ENCODE assay signal across 1 cellular context in the genomic region with DNA sequence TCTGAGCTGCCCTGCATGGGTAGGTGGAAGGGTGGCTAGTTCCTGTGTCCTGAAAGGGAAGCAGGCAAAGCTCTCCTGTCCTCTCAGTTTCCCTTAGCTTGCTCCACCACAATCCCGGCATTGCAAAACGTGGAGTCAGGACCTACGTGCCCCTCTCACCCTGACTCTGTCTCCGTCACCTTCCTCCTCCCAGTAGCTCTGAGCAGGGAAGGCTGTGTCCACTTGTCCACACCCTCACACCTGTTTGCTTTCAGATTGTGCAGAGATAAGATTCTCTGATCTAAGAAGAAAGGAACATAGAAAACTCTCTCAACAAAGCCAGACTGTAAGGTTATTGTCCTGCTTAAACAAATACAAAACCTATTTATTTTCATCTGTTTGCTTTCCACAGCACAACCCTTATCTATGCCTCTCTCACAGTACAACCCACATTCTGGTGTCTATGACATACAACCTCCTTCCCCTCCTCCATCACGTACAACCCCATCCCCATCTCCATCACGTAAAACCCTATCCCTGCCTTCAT.
A peak's percentile ranks its signal among the peaks of the same experiment; 100 is the strongest.
TF ChIP-seq lines count a peak whose summit lies in the region.

No MANE protein-coding gene starts in this region.

TF ChIP-seq in HepG2, 621 proteins besides CTCF, POLR2A, EP300 and RAD21 (continued from another document and continues in another):
- TF ChIP-seq, protein P1, sequence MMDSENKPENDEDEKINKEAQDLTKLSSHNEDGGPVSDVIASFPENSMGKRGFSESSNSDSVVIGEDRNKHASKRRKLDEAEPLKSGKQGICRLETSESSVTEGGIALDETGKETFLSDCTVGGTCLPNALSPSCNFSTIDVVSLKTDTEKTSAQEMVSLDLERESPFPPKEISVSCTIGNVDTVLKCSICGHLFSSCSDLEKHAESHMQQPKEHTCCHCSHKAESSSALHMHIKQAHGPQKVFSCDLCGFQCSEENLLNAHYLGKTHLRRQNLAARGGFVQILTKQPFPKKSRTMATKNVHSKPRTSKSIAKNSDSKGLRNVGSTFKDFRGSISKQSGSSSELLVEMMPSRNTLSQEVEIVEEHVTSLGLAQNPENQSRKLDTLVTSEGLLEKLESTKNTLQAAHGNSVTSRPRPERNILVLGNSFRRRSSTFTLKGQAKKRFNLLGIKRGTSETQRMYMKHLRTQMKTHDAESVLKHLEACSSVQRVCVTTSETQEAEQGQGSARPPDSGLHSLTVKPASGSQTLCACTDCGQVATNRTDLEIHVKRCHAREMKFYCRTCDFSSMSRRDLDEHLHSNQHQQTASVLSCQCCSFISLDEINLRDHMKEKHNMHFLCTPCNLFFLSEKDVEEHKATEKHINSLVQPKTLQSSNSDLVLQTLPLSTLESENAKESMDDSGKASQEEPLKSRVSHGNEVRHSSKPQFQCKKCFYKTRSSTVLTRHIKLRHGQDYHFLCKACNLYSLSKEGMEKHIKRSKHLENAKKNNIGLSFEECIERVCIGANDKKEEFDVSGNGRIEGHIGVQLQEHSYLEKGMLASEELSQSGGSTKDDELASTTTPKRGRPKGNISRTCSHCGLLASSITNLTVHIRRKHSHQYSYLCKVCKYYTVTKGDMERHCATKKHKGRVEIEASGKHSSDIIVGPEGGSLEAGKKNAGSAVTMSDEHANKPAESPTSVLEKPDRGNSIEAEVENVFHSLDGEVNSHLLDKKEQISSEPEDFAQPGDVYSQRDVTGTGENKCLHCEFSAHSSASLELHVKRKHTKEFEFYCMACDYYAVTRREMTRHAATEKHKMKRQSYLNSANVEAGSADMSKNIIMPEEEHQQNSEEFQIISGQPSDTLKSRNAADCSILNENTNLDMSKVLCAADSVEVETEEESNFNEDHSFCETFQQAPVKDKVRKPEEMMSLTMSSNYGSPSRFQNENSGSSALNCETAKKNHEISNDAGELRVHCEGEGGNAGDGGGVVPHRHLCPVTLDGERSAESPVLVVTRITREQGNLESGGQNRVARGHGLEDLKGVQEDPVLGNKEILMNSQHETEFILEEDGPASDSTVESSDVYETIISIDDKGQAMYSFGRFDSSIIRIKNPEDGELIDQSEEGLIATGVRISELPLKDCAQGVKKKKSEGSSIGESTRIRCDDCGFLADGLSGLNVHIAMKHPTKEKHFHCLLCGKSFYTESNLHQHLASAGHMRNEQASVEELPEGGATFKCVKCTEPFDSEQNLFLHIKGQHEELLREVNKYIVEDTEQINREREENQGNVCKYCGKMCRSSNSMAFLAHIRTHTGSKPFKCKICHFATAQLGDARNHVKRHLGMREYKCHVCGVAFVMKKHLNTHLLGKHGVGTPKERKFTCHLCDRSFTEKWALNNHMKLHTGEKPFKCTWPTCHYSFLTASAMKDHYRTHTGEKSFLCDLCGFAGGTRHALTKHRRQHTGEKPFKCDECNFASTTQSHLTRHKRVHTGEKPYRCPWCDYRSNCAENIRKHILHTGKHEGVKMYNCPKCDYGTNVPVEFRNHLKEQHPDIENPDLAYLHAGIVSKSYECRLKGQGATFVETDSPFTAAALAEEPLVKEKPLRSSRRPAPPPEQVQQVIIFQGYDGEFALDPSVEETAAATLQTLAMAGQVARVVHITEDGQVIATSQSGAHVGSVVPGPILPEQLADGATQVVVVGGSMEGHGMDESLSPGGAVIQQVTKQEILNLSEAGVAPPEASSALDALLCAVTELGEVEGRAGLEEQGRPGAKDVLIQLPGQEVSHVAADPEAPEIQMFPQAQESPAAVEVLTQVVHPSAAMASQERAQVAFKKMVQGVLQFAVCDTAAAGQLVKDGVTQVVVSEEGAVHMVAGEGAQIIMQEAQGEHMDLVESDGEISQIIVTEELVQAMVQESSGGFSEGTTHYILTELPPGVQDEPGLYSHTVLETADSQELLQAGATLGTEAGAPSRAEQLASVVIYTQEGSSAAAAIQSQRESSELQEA (CRISPR knock-in tag; IDR thresholded peaks at IDR 0.05; ENCODE audit: not compliant biosample characterization), result no peak
- TF ChIP-seq ETV5 (CRISPR knock-in tag; IDR thresholded peaks at IDR 0.05; ENCODE audit: borderline replicate concordance) (peak; percentile 82; the same call in 1 of the 2 replicates), FIP1L1 (IDR thresholded peaks at IDR 0.05; ENCODE audit: borderline replicate concordance, insufficient read depth, low read depth, low read length) (no peak), ZNF253 (CRISPR knock-in tag; IDR thresholded peaks at IDR 0.05; ENCODE audit: borderline replicate concordance) (no peak), PTBP1 (IDR thresholded peaks at IDR 0.05; ENCODE audit: low read depth, low read length, poor library complexity, severe bottlenecking) (no peak), EZH2 (conservative IDR thresholded peaks at IDR 0.05; ENCODE audit: low read depth, low read length) (no peak), HIVEP1 (CRISPR knock-in tag; IDR thresholded peaks at IDR 0.05) (peak; percentile 56; the same call in 1 of the 2 replicates), ZNF670 (CRISPR knock-in tag; IDR thresholded peaks at IDR 0.05; ENCODE audit: borderline replicate concordance) (peak; percentile 93), NAIF1 (CRISPR knock-in tag; IDR thresholded peaks at IDR 0.05; ENCODE audit: borderline replicate concordance) (no peak), HNRNPUL1 (IDR thresholded peaks at IDR 0.05; ENCODE audit: low read depth, low read length) (no peak), TAF15 (IDR thresholded peaks at IDR 0.05; ENCODE audit: low read depth, low read length, poor library complexity, severe bottlenecking) (no peak), FOXP1 (IDR thresholded peaks at IDR 0.05) (peak; percentile 83), FOXP1 (CRISPR knock-in tag; IDR thresholded peaks at IDR 0.05) (peak; percentile 96), ZFP36L1 (CRISPR knock-in tag; IDR thresholded peaks at IDR 0.05) (0 out of 2 replicates have a peak, but pooled peaks have one; percentile 73), RBM39 (IDR thresholded peaks at IDR 0.05; ENCODE audit: low read depth, low read length, poor library complexity, severe bottlenecking) (no peak), ZNF296 (CRISPR knock-in tag; conservative IDR thresholded peaks at IDR 0.05) (no peak), DNMT3B (CRISPR knock-in tag; conservative IDR thresholded peaks at IDR 0.05) (0 out of 2 replicates have a peak, but pooled peaks have one; percentile 40), MAFG (CRISPR knock-in tag; IDR thresholded peaks at IDR 0.05) (no peak), ZBTB21 (CRISPR knock-in tag; IDR thresholded peaks at IDR 0.05) (peak; percentile 88), NFYC (CRISPR knock-in tag; IDR thresholded peaks at IDR 0.05) (0 out of 2 replicates have a peak, but pooled peaks have one; percentile 23), PAF1 (CRISPR knock-in tag; IDR thresholded peaks at IDR 0.05) (no peak), HNRNPLL (IDR thresholded peaks at IDR 0.05; ENCODE audit: low read depth, low read length, poor library complexity, severe bottlenecking) (no peak), NCOA1 (CRISPR knock-in tag; IDR thresholded peaks at IDR 0.05) (no peak), PCBP2 (optimal IDR thresholded peaks at IDR 0.05; ENCODE audit: low read depth, low read length, poor library complexity, severe bottlenecking) (peak; percentile 54), KLF11 (CRISPR knock-in tag; IDR thresholded peaks at IDR 0.05) (no peak), ZNF530 (CRISPR knock-in tag; IDR thresholded peaks at IDR 0.05; ENCODE audit: low read depth) (no peak), RAD51 (IDR thresholded peaks at IDR 0.05; ENCODE audit: borderline replicate concordance) (no peak), NFE2L2 (IDR thresholded peaks at IDR 0.05; ENCODE audit: low read length) (no peak), ZNF543 (CRISPR knock-in tag; IDR thresholded peaks at IDR 0.05) (peak; percentile 69; the same call in 1 of the 2 replicates), XBP1 (CRISPR knock-in tag; IDR thresholded peaks at IDR 0.05) (no peak), ZNF510 (CRISPR knock-in tag; IDR thresholded peaks at IDR 0.05; ENCODE audit: low read depth) (no peak), IRF2 (CRISPR knock-in tag; IDR thresholded peaks at IDR 0.05) (peak; percentile 86), GZF1 (CRISPR knock-in tag; IDR thresholded peaks at IDR 0.05) (no peak), SSRP1 (CRISPR knock-in tag; IDR thresholded peaks at IDR 0.05) (peak; percentile 73; the same call in 1 of the 2 replicates)
- TF ChIP-seq, protein P2, sequence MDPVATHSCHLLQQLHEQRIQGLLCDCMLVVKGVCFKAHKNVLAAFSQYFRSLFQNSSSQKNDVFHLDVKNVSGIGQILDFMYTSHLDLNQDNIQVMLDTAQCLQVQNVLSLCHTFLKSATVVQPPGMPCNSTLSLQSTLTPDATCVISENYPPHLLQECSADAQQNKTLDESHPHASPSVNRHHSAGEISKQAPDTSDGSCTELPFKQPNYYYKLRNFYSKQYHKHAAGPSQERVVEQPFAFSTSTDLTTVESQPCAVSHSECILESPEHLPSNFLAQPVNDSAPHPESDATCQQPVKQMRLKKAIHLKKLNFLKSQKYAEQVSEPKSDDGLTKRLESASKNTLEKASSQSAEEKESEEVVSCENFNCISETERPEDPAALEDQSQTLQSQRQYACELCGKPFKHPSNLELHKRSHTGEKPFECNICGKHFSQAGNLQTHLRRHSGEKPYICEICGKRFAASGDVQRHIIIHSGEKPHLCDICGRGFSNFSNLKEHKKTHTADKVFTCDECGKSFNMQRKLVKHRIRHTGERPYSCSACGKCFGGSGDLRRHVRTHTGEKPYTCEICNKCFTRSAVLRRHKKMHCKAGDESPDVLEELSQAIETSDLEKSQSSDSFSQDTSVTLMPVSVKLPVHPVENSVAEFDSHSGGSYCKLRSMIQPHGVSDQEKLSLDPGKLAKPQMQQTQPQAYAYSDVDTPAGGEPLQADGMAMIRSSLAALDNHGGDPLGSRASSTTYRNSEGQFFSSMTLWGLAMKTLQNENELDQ (CRISPR knock-in tag; IDR thresholded peaks at IDR 0.05; ENCODE audit: borderline replicate concordance), result no peak
- TF ChIP-seq, protein P3, sequence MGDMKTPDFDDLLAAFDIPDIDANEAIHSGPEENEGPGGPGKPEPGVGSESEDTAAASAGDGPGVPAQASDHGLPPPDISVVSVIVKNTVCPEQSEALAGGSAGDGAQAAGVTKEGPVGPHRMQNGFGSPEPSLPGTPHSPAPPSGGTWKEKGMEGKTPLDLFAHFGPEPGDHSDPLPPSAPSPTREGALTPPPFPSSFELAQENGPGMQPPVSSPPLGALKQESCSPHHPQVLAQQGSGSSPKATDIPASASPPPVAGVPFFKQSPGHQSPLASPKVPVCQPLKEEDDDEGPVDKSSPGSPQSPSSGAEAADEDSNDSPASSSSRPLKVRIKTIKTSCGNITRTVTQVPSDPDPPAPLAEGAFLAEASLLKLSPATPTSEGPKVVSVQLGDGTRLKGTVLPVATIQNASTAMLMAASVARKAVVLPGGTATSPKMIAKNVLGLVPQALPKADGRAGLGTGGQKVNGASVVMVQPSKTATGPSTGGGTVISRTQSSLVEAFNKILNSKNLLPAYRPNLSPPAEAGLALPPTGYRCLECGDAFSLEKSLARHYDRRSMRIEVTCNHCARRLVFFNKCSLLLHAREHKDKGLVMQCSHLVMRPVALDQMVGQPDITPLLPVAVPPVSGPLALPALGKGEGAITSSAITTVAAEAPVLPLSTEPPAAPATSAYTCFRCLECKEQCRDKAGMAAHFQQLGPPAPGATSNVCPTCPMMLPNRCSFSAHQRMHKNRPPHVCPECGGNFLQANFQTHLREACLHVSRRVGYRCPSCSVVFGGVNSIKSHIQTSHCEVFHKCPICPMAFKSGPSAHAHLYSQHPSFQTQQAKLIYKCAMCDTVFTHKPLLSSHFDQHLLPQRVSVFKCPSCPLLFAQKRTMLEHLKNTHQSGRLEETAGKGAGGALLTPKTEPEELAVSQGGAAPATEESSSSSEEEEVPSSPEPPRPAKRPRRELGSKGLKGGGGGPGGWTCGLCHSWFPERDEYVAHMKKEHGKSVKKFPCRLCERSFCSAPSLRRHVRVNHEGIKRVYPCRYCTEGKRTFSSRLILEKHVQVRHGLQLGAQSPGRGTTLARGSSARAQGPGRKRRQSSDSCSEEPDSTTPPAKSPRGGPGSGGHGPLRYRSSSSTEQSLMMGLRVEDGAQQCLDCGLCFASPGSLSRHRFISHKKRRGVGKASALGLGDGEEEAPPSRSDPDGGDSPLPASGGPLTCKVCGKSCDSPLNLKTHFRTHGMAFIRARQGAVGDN (CRISPR knock-in tag; IDR thresholded peaks at IDR 0.05), result peak; percentile 61
- TF ChIP-seq, protein P4, sequence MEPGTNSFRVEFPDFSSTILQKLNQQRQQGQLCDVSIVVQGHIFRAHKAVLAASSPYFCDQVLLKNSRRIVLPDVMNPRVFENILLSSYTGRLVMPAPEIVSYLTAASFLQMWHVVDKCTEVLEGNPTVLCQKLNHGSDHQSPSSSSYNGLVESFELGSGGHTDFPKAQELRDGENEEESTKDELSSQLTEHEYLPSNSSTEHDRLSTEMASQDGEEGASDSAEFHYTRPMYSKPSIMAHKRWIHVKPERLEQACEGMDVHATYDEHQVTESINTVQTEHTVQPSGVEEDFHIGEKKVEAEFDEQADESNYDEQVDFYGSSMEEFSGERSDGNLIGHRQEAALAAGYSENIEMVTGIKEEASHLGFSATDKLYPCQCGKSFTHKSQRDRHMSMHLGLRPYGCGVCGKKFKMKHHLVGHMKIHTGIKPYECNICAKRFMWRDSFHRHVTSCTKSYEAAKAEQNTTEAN (CRISPR knock-in tag; conservative IDR thresholded peaks at IDR 0.05), result 0 out of 2 replicates have a peak, but pooled peaks have one; percentile 19
- TF ChIP-seq, protein P5, sequence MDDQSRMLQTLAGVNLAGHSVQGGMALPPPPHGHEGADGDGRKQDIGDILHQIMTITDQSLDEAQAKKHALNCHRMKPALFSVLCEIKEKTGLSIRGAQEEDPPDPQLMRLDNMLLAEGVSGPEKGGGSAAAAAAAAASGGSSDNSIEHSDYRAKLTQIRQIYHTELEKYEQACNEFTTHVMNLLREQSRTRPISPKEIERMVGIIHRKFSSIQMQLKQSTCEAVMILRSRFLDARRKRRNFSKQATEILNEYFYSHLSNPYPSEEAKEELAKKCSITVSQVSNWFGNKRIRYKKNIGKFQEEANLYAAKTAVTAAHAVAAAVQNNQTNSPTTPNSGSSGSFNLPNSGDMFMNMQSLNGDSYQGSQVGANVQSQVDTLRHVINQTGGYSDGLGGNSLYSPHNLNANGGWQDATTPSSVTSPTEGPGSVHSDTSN (CRISPR knock-in tag; IDR thresholded peaks at IDR 0.05; ENCODE audit: borderline replicate concordance), result no peak
- TF ChIP-seq, protein P6, sequence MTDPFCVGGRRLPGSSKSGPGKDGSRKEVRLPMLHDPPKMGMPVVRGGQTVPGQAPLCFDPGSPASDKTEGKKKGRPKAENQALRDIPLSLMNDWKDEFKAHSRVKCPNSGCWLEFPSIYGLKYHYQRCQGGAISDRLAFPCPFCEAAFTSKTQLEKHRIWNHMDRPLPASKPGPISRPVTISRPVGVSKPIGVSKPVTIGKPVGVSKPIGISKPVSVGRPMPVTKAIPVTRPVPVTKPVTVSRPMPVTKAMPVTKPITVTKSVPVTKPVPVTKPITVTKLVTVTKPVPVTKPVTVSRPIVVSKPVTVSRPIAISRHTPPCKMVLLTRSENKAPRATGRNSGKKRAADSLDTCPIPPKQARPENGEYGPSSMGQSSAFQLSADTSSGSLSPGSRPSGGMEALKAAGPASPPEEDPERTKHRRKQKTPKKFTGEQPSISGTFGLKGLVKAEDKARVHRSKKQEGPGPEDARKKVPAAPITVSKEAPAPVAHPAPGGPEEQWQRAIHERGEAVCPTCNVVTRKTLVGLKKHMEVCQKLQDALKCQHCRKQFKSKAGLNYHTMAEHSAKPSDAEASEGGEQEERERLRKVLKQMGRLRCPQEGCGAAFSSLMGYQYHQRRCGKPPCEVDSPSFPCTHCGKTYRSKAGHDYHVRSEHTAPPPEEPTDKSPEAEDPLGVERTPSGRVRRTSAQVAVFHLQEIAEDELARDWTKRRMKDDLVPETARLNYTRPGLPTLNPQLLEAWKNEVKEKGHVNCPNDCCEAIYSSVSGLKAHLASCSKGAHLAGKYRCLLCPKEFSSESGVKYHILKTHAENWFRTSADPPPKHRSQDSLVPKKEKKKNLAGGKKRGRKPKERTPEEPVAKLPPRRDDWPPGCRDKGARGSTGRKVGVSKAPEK (CRISPR knock-in tag; IDR thresholded peaks at IDR 0.05; ENCODE audit: borderline replicate concordance), result no peak
